Comparison of ENCODE assay signal across 26 cellular contexts in genomic region chr1:235737751-235738150, GRCh38.
"Had no signal": no experiment of that assay in that cellular context is flagged by ENCODE, and none has a peak within 500 bp of the region (broad histone marks: within the 10 kb centered on the region; RNA-seq: fewer than 3 reads in every experiment).

No MANE protein-coding gene starts in this region.

- H3K36me3 ChIP-seq: neural progenitor cell, prostate gland, right lobe of liver had no signal

- ATAC-seq: natural killer cell; pancreas; right lobe of liver; stimulated activated effector memory CD8-positive, alpha-beta T cell treated with anti-CD3 and anti-CD28 coated beads, Interleukin-12 subunit alpha, Interleukin-12 subunit beta, amount 100 ng/mL, for 72 hours; stimulated activated naive B cell treated with anti-CD40 and anti-IgM and Interleukin-4, amounts not matched to agents 10 μg/mL and 1 μg/mL and 100 μg/mL, for 72 hours had no signal

- DNase-seq: natural killer cell; nucleus accumbens; pancreas; retina; right lobe of liver; sigmoid colon; small intestine; stimulated activated CD4-positive, alpha-beta T cell treated with anti-CD3 and anti-CD28 coated beads, Interleukin-15, amount 100 ng/mL, for 24 hours; stimulated activated CD4-positive, alpha-beta T cell treated with anti-CD3 and anti-CD28 coated beads, Interleukin-2, amount 100 ng/mL, for 24 hours; stimulated activated CD4-positive, alpha-beta T cell treated with anti-CD3 and anti-CD28 coated beads, Interleukin-2, amount 100 ng/mL, for 48 hours; stimulated activated CD4-positive, alpha-beta T cell treated with anti-CD3 and anti-CD28 coated beads, Interleukin-4, amount 100 ng/mL, for 24 hours; stimulated activated naive B cell treated with anti-CD40 and anti-IgM and Interleukin-4, amounts not matched to agents 10 μg/mL and 1 μg/mL and 100 μg/mL, for 72 hours; stimulated activated naive CD4-positive, alpha-beta T cell treated with Interleukin-2 at 50 U/mL for 16 hours; stomach; thyroid gland; trophoblast cell had no signal

- H3K27ac Mint-ChIP-seq: nephron; neural progenitor cell; stimulated activated naive B cell treated with anti-CD40 and anti-IgM and Interleukin-4, amounts not matched to agents 10 μg/mL and 1 μg/mL and 100 μg/mL, for 72 hours; stimulated activated naive CD8-positive, alpha-beta T cell treated with anti-CD3 and anti-CD28 coated beads, Interleukin-15, Interleukin-2, amounts not matched to agents 100 ng/mL and 50 ng/mL, for 24 hours had no signal

- H3K36me3 Mint-ChIP-seq: neural progenitor cell had no signal

- H3K27me3 Mint-ChIP-seq: stimulated activated naive B cell treated with anti-CD40 and anti-IgM and Interleukin-4, amounts not matched to agents 10 μg/mL and 1 μg/mL and 100 μg/mL, for 72 hours; stimulated activated naive CD8-positive, alpha-beta T cell treated with anti-CD3 and anti-CD28 coated beads, Interleukin-15, Interleukin-2, amounts not matched to agents 100 ng/mL and 50 ng/mL, for 24 hours had no signal

- H3K4me3 ChIP-seq: neural progenitor cell, pancreas, prostate gland, right atrium auricular region, right lobe of liver, sigmoid colon, stomach, thoracic aorta, thyroid gland, tibial nerve, upper lobe of left lung, vagina had no signal

- H3K9me3 ChIP-seq: pancreas, prostate gland, right atrium auricular region, right lobe of liver, sigmoid colon, stomach, thoracic aorta, thyroid gland, tibial nerve, upper lobe of left lung, vagina had no signal

- H3K4me1 ChIP-seq: neural progenitor cell, prostate gland, right atrium auricular region, right lobe of liver, thyroid gland, tibial nerve, upper lobe of left lung, vagina had no signal

- H3K4me1 Mint-ChIP-seq: nephron; neural progenitor cell; stimulated activated effector memory CD8-positive, alpha-beta T cell treated with anti-CD3 and anti-CD28 coated beads, Interleukin-12 subunit alpha, Interleukin-12 subunit beta, amount 100 ng/mL, for 72 hours; stimulated activated naive B cell treated with anti-CD40 and anti-IgM and Interleukin-4, amounts not matched to agents 10 μg/mL and 1 μg/mL and 100 μg/mL, for 72 hours had no signal

- H3K9me3 Mint-ChIP-seq: natural killer cell; nephron; neural progenitor cell; stimulated activated effector memory CD8-positive, alpha-beta T cell treated with anti-CD3 and anti-CD28 coated beads, Interleukin-12 subunit alpha, Interleukin-12 subunit beta, amount 100 ng/mL, for 72 hours; stimulated activated naive B cell treated with anti-CD40 and anti-IgM and Interleukin-4, amounts not matched to agents 10 μg/mL and 1 μg/mL and 100 μg/mL, for 72 hours; stimulated activated naive CD8-positive, alpha-beta T cell treated with anti-CD3 and anti-CD28 coated beads, Interleukin-15, Interleukin-2, amounts not matched to agents 100 ng/mL and 50 ng/mL, for 24 hours had no signal

- H3K27ac ChIP-seq: neural progenitor cell, pancreas, prostate gland, right atrium auricular region, right lobe of liver, sigmoid colon, stomach, thoracic aorta, thyroid gland, tibial nerve, upper lobe of left lung, vagina had no signal

- H3K4me3 Mint-ChIP-seq: natural killer cell; nephron; neural progenitor cell; stimulated activated effector memory CD8-positive, alpha-beta T cell treated with anti-CD3 and anti-CD28 coated beads, Interleukin-12 subunit alpha, Interleukin-12 subunit beta, amount 100 ng/mL, for 72 hours; stimulated activated naive B cell treated with anti-CD40 and anti-IgM and Interleukin-4, amounts not matched to agents 10 μg/mL and 1 μg/mL and 100 μg/mL, for 72 hours; stimulated activated naive CD8-positive, alpha-beta T cell treated with anti-CD3 and anti-CD28 coated beads, Interleukin-15, Interleukin-2, amounts not matched to agents 100 ng/mL and 50 ng/mL, for 24 hours had no signal

- H3K27me3 ChIP-seq: neural progenitor cell, pancreas, right atrium auricular region, right lobe of liver, sigmoid colon, stomach, thyroid gland, tibial nerve, upper lobe of left lung, vagina had no signal
